In the genomic region with DNA sequence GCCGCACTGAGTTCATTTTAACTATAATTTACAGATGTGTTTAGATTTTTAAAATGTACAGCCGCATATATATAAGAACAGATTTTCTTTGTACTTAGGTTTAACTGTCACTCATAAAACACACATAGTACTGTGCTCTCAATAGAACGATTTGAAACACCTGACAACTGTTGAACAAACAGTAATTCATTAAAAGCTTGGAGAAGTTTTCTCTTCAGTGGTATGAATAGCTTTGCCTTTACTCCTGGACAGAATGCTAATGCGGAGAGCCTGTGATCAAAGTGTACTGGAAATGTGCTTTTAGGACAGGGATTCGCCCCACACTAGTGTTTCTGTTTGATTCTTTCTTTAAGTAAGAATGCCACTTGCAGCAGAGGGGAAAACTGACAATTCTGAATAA, we compare ENCODE assay signal across 20 cellular contexts.
"Had no signal": no experiment of that assay in that cellular context is flagged by ENCODE, and none has a peak within 500 bp of the region (broad histone marks: within the 10 kb centered on the region; RNA-seq: fewer than 3 reads in every experiment).

No MANE protein-coding gene starts in this region.

- H3K27me3 ChIP-seq: esophagus squamous epithelium, neutrophil, right lobe of liver, thyroid gland had no signal

- H3K36me3 ChIP-seq: esophagus squamous epithelium, lower lobe of right lung, neutrophil, pancreas, right lobe of liver, thyroid gland had no signal

- DNase-seq: dermis blood vessel endothelial cell; effector memory CD4-positive, alpha-beta T cell; erythroblast; esophagus squamous epithelium; left ventricle myocardium superior; lower lobe of right lung; natural killer cell; pancreas; right lobe of liver; small intestine; stimulated activated CD4-positive, alpha-beta T cell treated with anti-CD3 and anti-CD28 coated beads, Interleukin-15, amount 100 ng/mL, for 24 hours; stimulated activated CD4-positive, alpha-beta T cell treated with anti-CD3 and anti-CD28 coated beads, Interleukin-2, amount 100 ng/mL, for 48 hours; stimulated activated naive B cell treated with anti-CD40 and anti-IgM and Interleukin-4, amounts not matched to agents 10 μg/mL and 1 μg/mL and 100 μg/mL, for 72 hours; stimulated activated naive CD8-positive, alpha-beta T cell treated with anti-CD3 and anti-CD28 coated beads, Interleukin-15, amount 100 ng/mL, for 72 hours; thyroid gland; trophoblast cell had no signal

- H3K27me3 Mint-ChIP-seq: memory B cell; progenitor cell of endocrine pancreas; stimulated activated naive B cell treated with anti-CD40 and anti-IgM and Interleukin-4, amounts not matched to agents 10 μg/mL and 1 μg/mL and 100 μg/mL, for 72 hours; stimulated activated naive CD8-positive, alpha-beta T cell treated with anti-CD3 and anti-CD28 coated beads, Interleukin-15, amount 100 ng/mL, for 72 hours had no signal

- H3K4me3 Mint-ChIP-seq: memory B cell; natural killer cell; stimulated activated naive B cell treated with anti-CD40 and anti-IgM and Interleukin-4, amounts not matched to agents 10 μg/mL and 1 μg/mL and 100 μg/mL, for 72 hours; stimulated activated naive CD8-positive, alpha-beta T cell treated with anti-CD3 and anti-CD28 coated beads, Interleukin-15, amount 100 ng/mL, for 72 hours had no signal

- H3K4me1 Mint-ChIP-seq: memory B cell; natural killer cell; stimulated activated naive B cell treated with anti-CD40 and anti-IgM and Interleukin-4, amounts not matched to agents 10 μg/mL and 1 μg/mL and 100 μg/mL, for 72 hours; stimulated activated naive CD8-positive, alpha-beta T cell treated with anti-CD3 and anti-CD28 coated beads, Interleukin-15, amount 100 ng/mL, for 72 hours had no signal

- ATAC-seq: left ventricle myocardium superior; lower lobe of right lung; natural killer cell; pancreas; right lobe of liver; stimulated activated naive B cell treated with anti-CD40 and anti-IgM and Interleukin-4, amounts not matched to agents 10 μg/mL and 1 μg/mL and 100 μg/mL, for 72 hours; stimulated activated naive CD8-positive, alpha-beta T cell treated with anti-CD3 and anti-CD28 coated beads, Interleukin-15, amount 100 ng/mL, for 72 hours had no signal

- H3K27ac ChIP-seq: coronary artery, esophagus squamous epithelium, lower lobe of right lung, neutrophil, pancreas, right lobe of liver, thyroid gland had no signal

- H3K4me1 ChIP-seq: esophagus squamous epithelium, lower lobe of right lung, pancreas, right lobe of liver, thyroid gland had no signal

- H3K36me3 Mint-ChIP-seq: memory B cell; stimulated activated naive B cell treated with anti-CD40 and anti-IgM and Interleukin-4, amounts not matched to agents 10 μg/mL and 1 μg/mL and 100 μg/mL, for 72 hours had no signal

- H3K9me3 ChIP-seq: esophagus squamous epithelium, lower lobe of right lung, neutrophil, pancreas, right lobe of liver, thyroid gland had no signal

- H3K4me3 ChIP-seq: coronary artery, esophagus squamous epithelium, lower lobe of right lung, pancreas, right lobe of liver, thyroid gland had no signal

- H3K27ac Mint-ChIP-seq: memory B cell; natural killer cell; progenitor cell of endocrine pancreas; stimulated activated naive B cell treated with anti-CD40 and anti-IgM and Interleukin-4, amounts not matched to agents 10 μg/mL and 1 μg/mL and 100 μg/mL, for 72 hours; stimulated activated naive CD8-positive, alpha-beta T cell treated with anti-CD3 and anti-CD28 coated beads, Interleukin-15, amount 100 ng/mL, for 72 hours had no signal
